In the genomic region with DNA sequence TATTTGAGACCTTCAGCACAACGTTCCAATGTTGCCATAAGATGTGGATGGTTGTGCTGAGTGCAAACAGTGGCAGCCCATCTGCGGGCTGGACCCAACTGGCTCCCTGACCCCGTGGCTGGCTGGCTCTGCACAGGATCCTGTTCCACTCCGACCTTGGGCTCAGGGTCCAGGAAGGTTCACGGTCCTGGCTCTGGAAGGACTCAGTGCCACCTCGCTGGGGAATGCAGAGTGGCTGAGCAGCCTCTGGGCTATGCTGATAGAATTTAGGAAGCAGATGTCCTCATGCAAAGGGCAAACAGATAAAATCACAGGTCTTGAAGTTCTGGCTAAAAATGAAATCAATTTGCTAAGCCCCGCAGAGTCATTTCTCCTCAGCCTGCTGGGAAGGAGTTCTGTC, we compare ENCODE assay signal across 16 cellular contexts.
DNase-seq lines count a peak whose midpoint lies in the region; ATAC-seq, FAIRE-seq and TF ChIP-seq lines count a peak whose summit lies in the region.
"Had no signal": no experiment of that assay in that cellular context is flagged by ENCODE, and none has a peak within 500 bp of the region (broad histone marks: within the 10 kb centered on the region; RNA-seq: fewer than 3 reads in every experiment).

No MANE protein-coding gene starts in this region.

- no peaks in the 10 kb centered on the region for H3K9me3 Mint-ChIP-seq in activated CD8-positive, alpha-beta T cell treated with anti-CD3 and anti-CD28 coated beads for 36 hours
- no peaks in the 10 kb centered on the region for H3K9me3 Mint-ChIP-seq in stimulated activated naive B cell treated with anti-CD40 and anti-IgM and Interleukin-4, amounts not matched to agents 10 μg/mL and 1 μg/mL and 100 μg/mL, for 72 hours

- POLR2A ChIA-PET in activated CD8-positive, alpha-beta T cell treated with anti-CD3 and anti-CD28 coated beads for 36 hours (lab: Charles Lee) = interaction anchor here (1.0 kb wide), 1 partner anchor 351 kb away, joined by 3 read pairs; no protein-coding TSS in a partner anchor

- TF ChIP-seq CTCF in left ventricle myocardium inferior (IDR thresholded peaks at IDR 0.05; ENCODE audit: borderline replicate concordance) = no peak
- TF ChIP-seq CTCF in activated CD8-positive, alpha-beta T cell treated with anti-CD3 and anti-CD28 coated beads for 36 hours (IDR thresholded peaks at IDR 0.05) = no peak
- no peak for TF ChIP-seq CTCF in prostate gland (IDR thresholded peaks at IDR 0.05)

- H3K36me3 ChIP-seq in left ventricle myocardium inferior = peaks cover 52% of the 10 kb centered on the region
- no peaks in the 10 kb centered on the region for H3K36me3 ChIP-seq in prostate gland

- intact Hi-C loops in Right ventricle myocardium superior (cut with DNase I) = no loop called here
- intact Hi-C loops in left ventricle myocardium inferior (cut with micrococcal nuclease) = no loop called here
- intact Hi-C loops in activated CD8-positive, alpha-beta T cell treated with anti-CD3 and anti-CD28 coated beads for 36 hours (cut with micrococcal nuclease) = no loop called here
- intact Hi-C loops in left ventricle myocardium superior (cut with micrococcal nuclease) = no loop called here
- intact Hi-C loops in prostate gland (cut with DNase I) = no loop called here

- H3K4me3 ChIP-seq in left ventricle myocardium inferior = no peak overlapping the region
- no peak overlapping the region for H3K4me3 ChIP-seq in prostate gland
- H3K4me3 ChIP-seq: GM12878 had no signal

- H3K27me3 ChIP-seq in left ventricle myocardium inferior (ENCODE audit: low read depth) (no peaks in the 10 kb centered on the region), prostate gland (replicated peaks; ENCODE audit: insufficient read depth) (no peaks in the 10 kb centered on the region)

- 73% methylated on average over 7 of the region's 7 CpGs for WGBS in prostate gland

- FAIRE-seq in HTR-8/SVneo (lab: Jason Lieb, UNC) = no peak
- FAIRE-seq: GM12878, GM18507 had no signal

- H3K4me3 Mint-ChIP-seq in activated CD8-positive, alpha-beta T cell treated with anti-CD3 and anti-CD28 coated beads for 36 hours = no peak overlapping the region
- no peak overlapping the region for H3K4me3 Mint-ChIP-seq in stimulated activated naive B cell treated with anti-CD40 and anti-IgM and Interleukin-4, amounts not matched to agents 10 μg/mL and 1 μg/mL and 100 μg/mL, for 72 hours

- H3K4me1 Mint-ChIP-seq in activated CD8-positive, alpha-beta T cell treated with anti-CD3 and anti-CD28 coated beads for 36 hours (ENCODE audit: low read depth) = peaks cover 20% of the 10 kb centered on the region
- H3K4me1 Mint-ChIP-seq in stimulated activated naive B cell treated with anti-CD40 and anti-IgM and Interleukin-4, amounts not matched to agents 10 μg/mL and 1 μg/mL and 100 μg/mL, for 72 hours = peaks cover 2 to 9% of the 10 kb centered on the region in 2 donors

- peak overlapping the region; percentile 90 for H3K27ac Mint-ChIP-seq in activated CD8-positive, alpha-beta T cell treated with anti-CD3 and anti-CD28 coated beads for 36 hours
- peak overlapping the region; percentile 11 for H3K27ac Mint-ChIP-seq in stimulated activated naive B cell treated with anti-CD40 and anti-IgM and Interleukin-4, amounts not matched to agents 10 μg/mL and 1 μg/mL and 100 μg/mL, for 72 hours

- peaks cover 37% of the 10 kb centered on the region for H3K4me1 ChIP-seq in left ventricle myocardium inferior
- H3K4me1 ChIP-seq in prostate gland (replicated peaks) = no peaks in the 10 kb centered on the region

- CTCF ChIA-PET in activated CD8-positive, alpha-beta T cell treated with anti-CD3 and anti-CD28 coated beads for 36 hours (lab: Charles Lee) = interaction anchor here (1.0 kb wide), 2 partner anchors 447 to 550 kb away, joined by 3 read pairs; no protein-coding TSS in a partner anchor

- DNase-seq in Right ventricle myocardium superior (no peak), left ventricle myocardium inferior (no peak), left ventricle myocardium superior (no peak), HTR-8/SVneo (ENCODE audit: insufficient read length, low spot score) (no peak), prostate gland (ENCODE audit: low spot score) (no peak)
- DNase-seq in activated CD8-positive, alpha-beta T cell treated with anti-CD3 and anti-CD28 coated beads for 36 hours = no peak
- DNase-seq in stimulated activated naive B cell treated with anti-CD40 and anti-IgM and Interleukin-4, amounts not matched to agents 10 μg/mL and 1 μg/mL and 100 μg/mL, for 72 hours = no peak
- DNase-seq: AML-193, Calu3, HCEC 1CT, MV-4-11, NCI-H1417 treated with DMSO at 0.1 percent for 48 hours, NCI-H2081, NCI-H510A treated with DMSO at 0.1 percent for 48 hours had no signal

- H3K27me3 Mint-ChIP-seq in activated CD8-positive, alpha-beta T cell treated with anti-CD3 and anti-CD28 coated beads for 36 hours = no peaks in the 10 kb centered on the region
- H3K27me3 Mint-ChIP-seq in stimulated activated naive B cell treated with anti-CD40 and anti-IgM and Interleukin-4, amounts not matched to agents 10 μg/mL and 1 μg/mL and 100 μg/mL, for 72 hours = no peaks in the 10 kb centered on the region

- peaks cover 71% of the 10 kb centered on the region for H3K36me3 Mint-ChIP-seq in activated CD8-positive, alpha-beta T cell treated with anti-CD3 and anti-CD28 coated beads for 36 hours (ENCODE audit: low read depth)
- peaks cover 47 to 67% of the 10 kb centered on the region in 2 donors for H3K36me3 Mint-ChIP-seq in stimulated activated naive B cell treated with anti-CD40 and anti-IgM and Interleukin-4, amounts not matched to agents 10 μg/mL and 1 μg/mL and 100 μg/mL, for 72 hours

- H3K27ac ChIP-seq in left ventricle myocardium inferior (replicated peaks) (no peak overlapping the region), prostate gland (no peak overlapping the region)

- no peak for TF ChIP-seq POLR2A in prostate gland (IDR thresholded peaks at IDR 0.05)

- no peaks in the 10 kb centered on the region for H3K9me3 ChIP-seq in left ventricle myocardium inferior (replicated peaks)
- H3K9me3 ChIP-seq in prostate gland = no peaks in the 10 kb centered on the region

- peak; percentile 56 for ATAC-seq in Right ventricle myocardium superior (ENCODE audit: poor library complexity)
- ATAC-seq in activated CD8-positive, alpha-beta T cell treated with anti-CD3 and anti-CD28 coated beads for 36 hours = no peak
- peak; percentile 66 for ATAC-seq in left ventricle myocardium superior
- ATAC-seq in stimulated activated naive B cell treated with anti-CD40 and anti-IgM and Interleukin-4, amounts not matched to agents 10 μg/mL and 1 μg/mL and 100 μg/mL, for 72 hours (replicated peaks) = no peak
- ATAC-seq: GM12878 had no signal

Comparison
In these comparisons a context has a peak if more than half of its experiments do, and no peak if none do; other contexts are left out.
1. ATAC-seq: peak in Right ventricle myocardium superior (single experiment) and left ventricle myocardium superior (single experiment); none in activated CD8-positive, alpha-beta T cell treated with anti-CD3 and anti-CD28 coated beads for 36 hours (single experiment) and stimulated activated naive B cell treated with anti-CD40 and anti-IgM and Interleukin-4, amounts not matched to agents 10 μg/mL and 1 μg/mL and 100 μg/mL, for 72 hours (0 of 2).